8 cellular contexts compared by ENCODE assay signal in genomic region chr7:118214051-118214832, GRCh38. TPM values are rescaled to one million over a fixed set of nuclear protein-coding genes. Genes with fewer than 3 reads are reported as not detected.
DNase-seq lines count a peak whose midpoint lies in the region; ATAC-seq, FAIRE-seq and TF ChIP-seq lines count a peak whose summit lies in the region.

No MANE protein-coding gene starts in this region.

- TF ChIP-seq POLR2A in GM12891 (IDR thresholded peaks at IDR 0.05; ENCODE audit: low read depth, low read length), result 0 out of 2 replicates have a peak, but pooled peaks have one; percentile 26

- no peaks in the 10 kb centered on the region for H3K9me3 Mint-ChIP-seq in activated CD4-positive, alpha-beta T cell treated with anti-CD3 and anti-CD28 coated beads for 36 hours (ENCODE audit: low read depth)

- no peaks in the 10 kb centered on the region for H3K4me1 ChIP-seq in colonic mucosa

- POLR2A ChIA-PET in activated CD4-positive, alpha-beta T cell treated with anti-CD3 and anti-CD28 coated beads for 36 hours (lab: Charles Lee), result no interaction called here

- H3K9me3 ChIP-seq in colonic mucosa, result no peaks in the 10 kb centered on the region

- peak; percentile 98 for FAIRE-seq in GM12891 (lab: Jason Lieb, UNC)

- peak overlapping the region; percentile 78 for H3K4me3 Mint-ChIP-seq in activated CD4-positive, alpha-beta T cell treated with anti-CD3 and anti-CD28 coated beads for 36 hours

- no peaks in the 10 kb centered on the region for H3K36me3 ChIP-seq in colonic mucosa

- peaks cover 12% of the 10 kb centered on the region for H3K4me1 Mint-ChIP-seq in activated CD4-positive, alpha-beta T cell treated with anti-CD3 and anti-CD28 coated beads for 36 hours

- CTCF ChIA-PET in activated CD4-positive, alpha-beta T cell treated with anti-CD3 and anti-CD28 coated beads for 36 hours (lab: Charles Lee), result interaction anchor here (0.6 kb wide), 1 partner anchor 1825 kb away, joined by 3 read pairs; no protein-coding TSS in a partner anchor

- H3K36me3 Mint-ChIP-seq in activated CD4-positive, alpha-beta T cell treated with anti-CD3 and anti-CD28 coated beads for 36 hours (ENCODE audit: low read depth), result no peaks in the 10 kb centered on the region

- H3K27ac Mint-ChIP-seq in activated CD4-positive, alpha-beta T cell treated with anti-CD3 and anti-CD28 coated beads for 36 hours, result peak overlapping the region; percentile 68

- peak; percentile 98 for ATAC-seq in HG02610 (IDR thresholded peaks at IDR 0.05; ENCODE audit: unreplicated experiment)
- peak; percentile 92 for ATAC-seq in activated CD4-positive, alpha-beta T cell treated with anti-CD3 and anti-CD28 coated beads for 36 hours

- DNase-seq in GM12891 (ENCODE audit: insufficient read length, low spot score) (peak; percentile 69), NCI-H1930 (lab: John Stamatoyannopoulos, UW) (peak; percentile 91 to 93), colonic mucosa (peak; percentile 64), medulla oblongata (ENCODE audit: extremely low spot score) (peak; percentile 85), cortex of kidney (lab: John Stamatoyannopoulos, UW) (no peak)
- peak; percentile 79 for DNase-seq in activated CD4-positive, alpha-beta T cell treated with anti-CD3 and anti-CD28 coated beads for 36 hours
- DNase-seq in stimulated activated CD8-positive, alpha-beta memory T cell treated with anti-CD3 and anti-CD28 coated beads, Interleukin-2, amount 100 ng/mL, for 1 hour (ENCODE audit: low read depth in 2 of 2), result peak; percentile 62 to 71

- no peaks in the 10 kb centered on the region for H3K27me3 ChIP-seq in colonic mucosa

- peak overlapping the region; percentile 39 for H3K4me3 ChIP-seq in colonic mucosa

- H3K27ac ChIP-seq in colonic mucosa, result no peak overlapping the region

- no peak for TF ChIP-seq CTCF in colonic mucosa (IDR thresholded peaks at IDR 0.05)

- no peak overlapping the region for H3K9ac ChIP-seq in colonic mucosa (ENCODE audit: low read depth in 2 of 2, low read length in 2 of 2)

- peaks cover 23% of the 10 kb centered on the region for H3K27me3 Mint-ChIP-seq in activated CD4-positive, alpha-beta T cell treated with anti-CD3 and anti-CD28 coated beads for 36 hours

- intact Hi-C loops in activated CD4-positive, alpha-beta T cell treated with anti-CD3 and anti-CD28 coated beads for 36 hours (cut with DNase I, micrococcal nuclease), result loop anchor here in 1 of 2 experiments (2.0 kb wide), 1 partner anchor 29 kb away; the partner anchor contains the start of gene LSM8
- intact Hi-C loops in colonic mucosa (cut with DNase I), result no loop called here

TF ChIP-seq in GM12891, 5 proteins besides CTCF, POLR2A, EP300 and RAD21:
- no peak for TF ChIP-seq POU2F2 (IDR thresholded peaks at IDR 0.05; ENCODE audit: low read depth, low read length)
- no peak for TF ChIP-seq SPI1 (IDR thresholded peaks at IDR 0.05; ENCODE audit: low read depth, low read length)
- no peak for TF ChIP-seq TAF1 (IDR thresholded peaks at IDR 0.05; ENCODE audit: low read depth, low read length)
- no peak for TF ChIP-seq POLR2AphosphoS5 (IDR thresholded peaks at IDR 0.05; ENCODE audit: low read depth, low read length)
- no peak for TF ChIP-seq PAX5 (IDR thresholded peaks at IDR 0.05; ENCODE audit: insufficient read depth, low read length, severe bottlenecking)

RNA-seq across cellular contexts. Expression of gene ANKRD7, which starts 10.3 kb away (rescaled TPM):
- polyA plus RNA-seq in GM12891 (2012; ENCODE audit: low read depth, missing spikeins), result 0.42 TPM
- under 1 TPM in 1 of 2 experiments, not detected in 1; 0.34 TPM for total RNA-seq in activated CD4-positive, alpha-beta T cell treated with anti-CD3 and anti-CD28 coated beads for 36 hours
- total RNA-seq in colonic mucosa, result not detected

RNA-seq across cellular contexts. Expression of gene LSM8, which starts 30.3 kb away (rescaled TPM):
- polyA plus RNA-seq in GM12891 (2012; ENCODE audit: low read depth, missing spikeins), result 60.4 TPM
- total RNA-seq in activated CD4-positive, alpha-beta T cell treated with anti-CD3 and anti-CD28 coated beads for 36 hours, result 10 to 100 TPM; 35.0 to 49.9 TPM
- total RNA-seq in colonic mucosa, result 10 to 100 TPM; 28.0 to 28.4 TPM
